ENCODE assay signal across 23 cellular contexts in genomic region chr11:69111578-69112247, GRCh38. TPM values are rescaled to one million over a fixed set of nuclear protein-coding genes. Genes with fewer than 3 reads are reported as not detected.
DNase-seq lines count a peak whose midpoint lies in the region; ATAC-seq, FAIRE-seq and TF ChIP-seq lines count a peak whose summit lies in the region.
"Had no signal": no experiment of that assay in that cellular context is flagged by ENCODE, and none has a peak within 500 bp of the region (broad histone marks: within the 10 kb centered on the region; RNA-seq: fewer than 3 reads in every experiment).

No MANE protein-coding gene starts in this region.

- H3K9me3 Mint-ChIP-seq in mesothelial cell of epicardium = peaks cover 9% of the 10 kb centered on the region

- WGBS in A549 (ENCODE audit: missing lambda C conversion rate) = 91% methylated on average over 11 of the region's 11 CpGs
- WGBS in K562 (ENCODE audit: insufficient coverage, low coverage, missing lambda C conversion rate) = 5% methylated on average over 11 of the region's 11 CpGs
- 86 to 90% methylated on average over 6 to 10 of the region's 11 CpGs for WGBS in esophagus squamous epithelium, 2 donors

- H3K4me1 ChIP-seq in A549 (peaks cover 17% of the 10 kb centered on the region), K562 (replicated peaks in 1 of 2; ENCODE audit: control insufficient read depth in 2 of 2, insufficient read depth in 2 of 2, low read length in 2 of 2) (peaks cover 0 to 11% of the 10 kb centered on the region in 2 experiments; a peak in 2 of 5 replicates), lower lobe of right lung (peaks cover 3% of the 10 kb centered on the region), esophagus squamous epithelium (peaks cover 0 to 16% (median 7%) of the 10 kb centered on the region in 3 donors)

- no peak overlapping the region for H3K4me3 ChIP-seq in A549
- no peak overlapping the region for H3K4me3 ChIP-seq in K562
- H3K4me3 ChIP-seq in lower lobe of right lung = no peak overlapping the region
- no peak overlapping the region for H3K4me3 ChIP-seq in esophagus squamous epithelium
- H3K4me3 ChIP-seq: GM23248, SJCRH30 had no signal

- no peaks in the 10 kb centered on the region for H3K79me2 ChIP-seq in K562 (ENCODE audit: control insufficient read depth, insufficient read depth, low read length)

- H3K9me3 ChIP-seq in A549 (no peaks in the 10 kb centered on the region), K562 (replicated peaks; ENCODE audit: control insufficient read depth, insufficient read depth, low read depth, low read length) (no peaks in the 10 kb centered on the region), lower lobe of right lung (no peaks in the 10 kb centered on the region), esophagus squamous epithelium (no peaks in the 10 kb centered on the region)
- H3K9me3 ChIP-seq: SJCRH30 had no signal

- intact Hi-C loops in K562 (cut with micrococcal nuclease) (no loop called here), lower lobe of right lung (cut with DNase I) (no loop called here), esophagus squamous epithelium (cut with DNase I) (no loop called here)

- peaks cover 10% of the 10 kb centered on the region; the same call in 1 of the 2 replicates for H4K20me1 ChIP-seq in K562 (replicated peaks; ENCODE audit: control insufficient read depth, insufficient read depth, low read length)

- H3K27ac Mint-ChIP-seq in mesothelial cell of epicardium = no peak overlapping the region
- H3K27ac Mint-ChIP-seq: B cell had no signal

- no peak for TF ChIP-seq POLR2A in A549 (IDR thresholded peaks at IDR 0.05; ENCODE audit: low read length)
- no peak for TF ChIP-seq POLR2A in K562 (conservative IDR thresholded peaks at IDR 0.05)
- TF ChIP-seq POLR2A in esophagus squamous epithelium (IDR thresholded peaks at IDR 0.05) = no peak

- no peak overlapping the region for H3K9ac ChIP-seq in K562 (ENCODE audit: insufficient read depth in 1 of 2, low read depth in 2 of 2, low read length in 2 of 2)
- H3K9ac ChIP-seq: GM23248 had no signal

- ATAC-seq in A549 (no peak), K562 (no peak), lower lobe of right lung (no peak)

- FAIRE-seq in A549 (lab: Jason Lieb, UNC) (no peak), K562 (lab: Jason Lieb, UNC) (no peak)
- FAIRE-seq: A204.1 had no signal

- H3K36me3 Mint-ChIP-seq in mesothelial cell of epicardium = peaks cover 1% of the 10 kb centered on the region
- H3K36me3 Mint-ChIP-seq: CD14-positive monocyte had no signal

- H3K4me1 Mint-ChIP-seq in mesothelial cell of epicardium = peaks cover 3% of the 10 kb centered on the region
- H3K4me1 Mint-ChIP-seq: B cell, CD14-positive monocyte had no signal

- no peak overlapping the region for H2AFZ ChIP-seq in K562 (ENCODE audit: low read depth, low read length)
- H2AFZ ChIP-seq: GM23248 had no signal

- in situ Hi-C loops in K562 (cut with MboI) = no loop called here

- TF ChIP-seq CTCF in A549 (IDR thresholded peaks at IDR 0.05) (no peak), K562 (IDR thresholded peaks at IDR 0.05 in 2 of 3, conservative IDR thresholded peaks at IDR 0.05 in 1 of 3; ENCODE audit: insufficient read depth in 2 of 3, low read depth in 1 of 3, low read length in 3 of 3) (no peak), lower lobe of right lung (IDR thresholded peaks at IDR 0.05) (no peak), esophagus squamous epithelium (IDR thresholded peaks at IDR 0.05) (no peak), mesothelial cell of epicardium (IDR thresholded peaks at IDR 0.05; ENCODE audit: unreplicated experiment) (no peak)

- TF ChIP-seq EP300 in A549 (IDR thresholded peaks at IDR 0.05) (no peak), K562 (IDR thresholded peaks at IDR 0.05; ENCODE audit: low read length) (no peak)

- peaks cover 34 to 76% of the 10 kb centered on the region in 2 experiments for H3K27me3 ChIP-seq in K562 (ENCODE audit: control insufficient read depth in 2 of 2, insufficient read depth in 2 of 2, low read length in 2 of 2)
- no peaks in the 10 kb centered on the region for H3K27me3 ChIP-seq in lower lobe of right lung (ENCODE audit: low read depth)
- no peaks in the 10 kb centered on the region for H3K27me3 ChIP-seq in esophagus squamous epithelium
- H3K27me3 ChIP-seq: SJCRH30 had no signal

- H3K36me3 ChIP-seq in K562 (ENCODE audit: control insufficient read depth, insufficient read depth, low read length) (no peaks in the 10 kb centered on the region), lower lobe of right lung (no peaks in the 10 kb centered on the region), esophagus squamous epithelium (no peaks in the 10 kb centered on the region)
- H3K36me3 ChIP-seq: SJCRH30 had no signal

- peak overlapping the region; percentile 35 to 52; a peak in 3 of 6 replicates for H3K27ac ChIP-seq in A549
- H3K27ac ChIP-seq in K562 (ENCODE audit: extremely low read depth, low read depth, low read length) = no peak overlapping the region
- H3K27ac ChIP-seq in lower lobe of right lung = no peak overlapping the region
- no peak overlapping the region for H3K27ac ChIP-seq in esophagus squamous epithelium
- H3K27ac ChIP-seq: GM23248, SJCRH30 had no signal

- H3K4me3 Mint-ChIP-seq in mesothelial cell of epicardium = no peak overlapping the region
- H3K4me3 Mint-ChIP-seq: B cell, CD14-positive monocyte had no signal

- TF ChIP-seq RAD21 in A549 (conservative IDR thresholded peaks at IDR 0.05 in 1 of 2, IDR thresholded peaks at IDR 0.05 in 1 of 2) = no peak
- no peak for TF ChIP-seq RAD21 in K562 (CRISPR knock-in tag; conservative IDR thresholded peaks at IDR 0.05 in 1 of 2, IDR thresholded peaks at IDR 0.05 in 1 of 2)

- DNase-seq in A549 (ENCODE audit: low read depth in 1 of 2, low spot score in 1 of 2) = no peak
- DNase-seq in K562 (ENCODE audit: extremely low read depth in 1 of 4, low spot score in 3 of 4) = no peak
- DNase-seq in lower lobe of right lung = peak; percentile 21
- DNase-seq in renal cortical epithelial cell (ENCODE audit: low read depth) = peak; percentile 63
- DNase-seq in esophagus squamous epithelium (lab: John Stamatoyannopoulos, UW) = no peak
- no peak for DNase-seq in HK-2 (ENCODE audit: unreplicated experiment)
- no peak for DNase-seq in mesothelial cell of epicardium (ENCODE audit: low spot score in 2 of 2, unreplicated experiment in 2 of 2)
- no peak for DNase-seq in COR-L47 (lab: John Stamatoyannopoulos, UW)
- DNase-seq: DMS79; GM23248; HCEC 1CT; IMR-90; NCI-H1105; NCI-H146; NCI-H2029; NCI-H226; NCI-H524; NCI-H774; NK-92 treated with Interleukin-12 subunit alpha and Interleukin-12 subunit beta, amount 100 ng/mL, for 24 hours; SJCRH30 had no signal

- no peaks in the 10 kb centered on the region for H3K9me1 ChIP-seq in K562 (ENCODE audit: control insufficient read depth, insufficient read depth, low read length)

- CTCF ChIA-PET in A549 (lab: Yijun Ruan, JAX) (interaction anchor here (0.7 to 2.1 kb wide), 6 partner anchors 9 to 556 kb away, joined by 3 to 11 read pairs (median 5); no protein-coding TSS in a partner anchor), K562 (lab: Yijun Ruan, JAX; ENCODE audit: low intra/inter-chr PET ratio) (no interaction called here)

- BruUV-seq in K562 (replicated peaks; lab: Mats Ljungman, UMichigan) = no TSS peak

- no peaks in the 10 kb centered on the region for H3K27me3 Mint-ChIP-seq in mesothelial cell of epicardium (ENCODE audit: low read depth)
- H3K27me3 Mint-ChIP-seq: B cell had no signal

- H3K4me2 ChIP-seq in A549 (no peak overlapping the region), K562 (ENCODE audit: insufficient read depth, low read length) (no peak overlapping the region)

- POLR2A ChIA-PET in A549 (lab: Yijun Ruan, JAX) (no interaction called here), K562 (lab: Yijun Ruan, JAX) (interaction anchor here (0.7 kb wide), 1 partner anchor 336 kb away, joined by 3 read pairs; no protein-coding TSS in a partner anchor)

TF ChIP-seq in A549, 52 proteins besides CTCF, POLR2A, EP300 and RAD21 (continues in another document):
- TF ChIP-seq CBX2 (IDR thresholded peaks at IDR 0.05; ENCODE audit: borderline replicate concordance, low read depth) (no peak), JUNB (IDR thresholded peaks at IDR 0.05) (no peak), MAZ (IDR thresholded peaks at IDR 0.05; ENCODE audit: borderline replicate concordance, low read depth, low read length) (no peak)

TF ChIP-seq in K562, 482 proteins besides CTCF, POLR2A, EP300 and RAD21 (continues in another document):
- no peak for TF ChIP-seq ARID2 (IDR thresholded peaks at IDR 0.05)
- TF ChIP-seq NCOA6 (IDR thresholded peaks at IDR 0.05) = no peak
- no peak for TF ChIP-seq ZFPM2 (CRISPR knock-in tag; IDR thresholded peaks at IDR 0.05)

RNA-seq across cellular contexts. Expression of gene SMIM38, which starts 44.0 kb away (rescaled TPM):
- polyA plus RNA-seq in A549 (2011; rRNA removed) (0.08 and 0.24 TPM in 2 replicates), A549 (2017; fragmentation: RNase III; extraction: RNeasy Plus Mini Kit Qiagen cat#74134 plus additional on column Dnase treatment) (0.05 to 0.08 TPM in 2 of 3 replicates, not detected in the other), K562 (2011; rRNA removed) (0.34 and 0.99 TPM in 2 replicates), K562 (2014; fragmentation: Illumina TruSeq; extraction: Trizol) (0.21 TPM in 2 replicates), K562 (2014; fragmentation: Nextera tagmentation; extraction: Ambion mirVana) (not detected), K562 (2014; rRNA removed) (0.07 and 0.36 TPM in 2 replicates)
- polyA plus RNA-seq in A549 (2012; cell fraction: cytosol; rRNA removed) = 0.01 TPM in 2 replicates
- polyA plus RNA-seq in A549 (2012; cell fraction: nucleus; rRNA removed) = 0.23 and 0.27 TPM in 2 replicates
- polyA minus RNA-seq in A549 (2011; rRNA and poly(A)+ RNA removed) = 0.15 and 0.21 TPM in 2 replicates
- total RNA-seq in K562 (2011; cell fraction: chromatin; rRNA removed; ENCODE audit: low replicate concordance) = 4.9 and 7.8 TPM in 2 replicates
- 5.0 and 7.9 TPM in 2 replicates for total RNA-seq in K562 (2011; cell fraction: nucleolus; rRNA removed)
- 4.7 and 5.7 TPM in 2 replicates for total RNA-seq in K562 (2011; cell fraction: nucleoplasm; rRNA removed)
- total RNA-seq in K562 (2014; rRNA removed) (0.33 and 1.2 TPM in 2 replicates), K562 (2014; rRNA removed; fragmentation: Illumina TruSeq; extraction: Trizol) (0.06 and 0.15 TPM in 2 replicates), K562 (2015; rRNA removed; fragmentation: Illumina TruSeq; extraction: Trizol) (0.11 and 0.14 TPM in 2 replicates), K562 (2021) (0.27 and 0.38 TPM in 2 replicates), lower lobe of right lung (not detected), renal cortical epithelial cell (0.05 TPM in 1 of 2 replicates, not detected in the other), esophagus squamous epithelium (under 1 TPM in 2 of 4 donors, not detected in 2; 0.15 to 0.19 TPM), mesothelial cell of epicardium (1.9 to 2.5 TPM (median 2.1 TPM) in 3 replicates)
- polyA plus RNA-seq in K562 (2011; cell fraction: cytosol; rRNA removed) = 0.35 and 0.67 TPM in 2 replicates
- polyA plus RNA-seq in K562 (2011; cell fraction: nucleus; rRNA removed) = 1.3 and 4.0 TPM in 2 replicates
- 0.12 and 0.68 TPM in 2 replicates for polyA plus RNA-seq in K562 (2012)
- polyA minus RNA-seq in K562 (2011; rRNA and poly(A)+ RNA removed) = 0.24 and 1.5 TPM in 2 replicates
- 1.7 and 1.9 TPM in 2 replicates for polyA minus RNA-seq in K562 (2011; cell fraction: cytosol; rRNA and poly(A)+ RNA removed)
- 1.1 and 1.3 TPM in 2 replicates for polyA minus RNA-seq in K562 (2011; cell fraction: nucleus; rRNA and poly(A)+ RNA removed)
- total RNA-seq: GM23248 had no signal
- polyA plus RNA-seq: CD14-positive monocyte, GM23248 had no signal

Comparison
In these comparisons a context has a peak if more than half of its experiments do, and no peak if none do; other contexts are left out.
1. DNase-seq: peak in lower lobe of right lung (single experiment) and renal cortical epithelial cell (single experiment); none in A549 (0 of 2), K562 (0 of 4), esophagus squamous epithelium (single experiment), HK-2 (single experiment), mesothelial cell of epicardium (0 of 2) and COR-L47 (single experiment).
2. H3K27ac ChIP-seq: peak in A549 (2 of 2); none in K562 (single experiment), lower lobe of right lung (single experiment) and esophagus squamous epithelium (0 of 4).